Comparison of ENCODE assay signal across 11 cellular contexts in the genomic region with DNA sequence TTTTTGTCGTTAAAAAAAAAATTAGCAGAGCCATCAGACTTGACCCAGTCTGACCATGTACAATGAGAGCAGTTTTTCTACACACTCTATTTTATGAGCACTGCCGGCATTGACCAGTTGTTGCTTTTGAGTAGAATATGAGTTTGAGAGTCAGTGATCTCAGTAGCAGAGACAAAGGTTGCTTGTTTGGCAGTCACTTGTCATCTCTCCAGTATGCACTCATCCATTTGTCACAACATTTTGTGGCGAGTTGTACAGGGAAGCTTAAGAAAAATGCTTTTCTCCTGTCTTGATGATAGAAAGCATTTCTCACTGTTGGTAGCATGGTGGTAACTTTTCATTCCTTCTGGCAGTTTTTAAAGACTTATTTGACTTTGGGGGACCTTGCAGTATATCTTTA.
A peak's percentile ranks its signal among the peaks of the same experiment; 100 is the strongest.
DNase-seq lines count a peak whose midpoint lies in the region; ATAC-seq and TF ChIP-seq lines count a peak whose summit lies in the region.
"Had no signal": no experiment of that assay in that cellular context is flagged by ENCODE, and none has a peak within 500 bp of the region (broad histone marks: within the 10 kb centered on the region; RNA-seq: fewer than 3 reads in every experiment).

No MANE protein-coding gene starts in this region.

- TF ChIP-seq CTCF in endothelial cell (IDR thresholded peaks at IDR 0.05; ENCODE audit: unreplicated experiment), result no peak

- no peaks in the 10 kb centered on the region for H3K4me1 Mint-ChIP-seq in endothelial cell (ENCODE audit: unreplicated experiment)
- H3K4me1 Mint-ChIP-seq: GM23338 had no signal

- DNase-seq in RPMI7951 (ENCODE audit: low read depth) (peak; percentile 9), medulla oblongata (ENCODE audit: extremely low spot score) (peak; percentile 15), putamen (ENCODE audit: low spot score) (peak; percentile 39), endothelial cell (ENCODE audit: low spot score) (no peak), HK-2 (ENCODE audit: unreplicated experiment) (no peak)
- DNase-seq: BE2C; Caco-2; CD4-positive, alpha-beta T cell; HCEC 1CT had no signal

- no peaks in the 10 kb centered on the region for H3K27me3 Mint-ChIP-seq in endothelial cell (ENCODE audit: unreplicated experiment)
- H3K27me3 Mint-ChIP-seq: CD4-positive, alpha-beta T cell had no signal

- H3K9me3 Mint-ChIP-seq in endothelial cell (ENCODE audit: unreplicated experiment), result no peaks in the 10 kb centered on the region
- H3K9me3 Mint-ChIP-seq: CD4-positive, alpha-beta T cell had no signal

- no peak overlapping the region for H3K4me3 Mint-ChIP-seq in endothelial cell (ENCODE audit: unreplicated experiment)
- H3K4me3 Mint-ChIP-seq: CD4-positive, alpha-beta T cell; GM23338 had no signal

- no peak overlapping the region for H3K27ac Mint-ChIP-seq in endothelial cell (ENCODE audit: unreplicated experiment)
- H3K27ac Mint-ChIP-seq: CD4-positive, alpha-beta T cell; GM23338 had no signal

- ATAC-seq in HG02981 (IDR thresholded peaks at IDR 0.05; ENCODE audit: unreplicated experiment), result no peak
- ATAC-seq: GM23338 had no signal

- H3K36me3 Mint-ChIP-seq in endothelial cell (ENCODE audit: low read depth, unreplicated experiment), result no peaks in the 10 kb centered on the region

Comparison
In these comparisons a context has a peak if more than half of its experiments do, and no peak if none do; other contexts are left out.
1. DNase-seq: peak in RPMI7951 (single experiment), medulla oblongata (single experiment) and putamen (single experiment); none in endothelial cell (single experiment) and HK-2 (single experiment).